8 cellular contexts compared by ENCODE assay signal in genomic region chr14:56659964-56660551, GRCh38.
DNase-seq lines count a peak whose midpoint lies in the region; ATAC-seq and TF ChIP-seq lines count a peak whose summit lies in the region.

No MANE protein-coding gene starts in this region.

- H3K27me3 ChIP-seq in GM06990 (replicated peaks; ENCODE audit: control insufficient read depth, insufficient read depth, low read length) (no peaks in the 10 kb centered on the region), KMS-11 (ENCODE audit: insufficient read depth, low read depth) (no peaks in the 10 kb centered on the region)

- no peaks in the 10 kb centered on the region for H3K4me1 Mint-ChIP-seq in stimulated activated naive CD8-positive, alpha-beta T cell treated with anti-CD3 and anti-CD28 coated beads, Interleukin-15, amount 100 ng/mL, for 72 hours

- no peaks in the 10 kb centered on the region for H3K36me3 ChIP-seq in GM06990 (ENCODE audit: control insufficient read depth, insufficient read depth, low read length)
- no peaks in the 10 kb centered on the region for H3K36me3 ChIP-seq in KMS-11 (ENCODE audit: insufficient read depth)

- H2AFZ ChIP-seq in KMS-11 (ENCODE audit: low read depth), result no peak overlapping the region

- no peaks in the 10 kb centered on the region for H3K27me3 Mint-ChIP-seq in stimulated activated naive CD8-positive, alpha-beta T cell treated with anti-CD3 and anti-CD28 coated beads, Interleukin-15, amount 100 ng/mL, for 72 hours

- H3K4me3 ChIP-seq in GM06990 (replicated peaks; ENCODE audit: low read depth, low read length) (no peak overlapping the region), KMS-11 (IDR thresholded peaks at IDR 0.05; ENCODE audit: insufficient read depth, low read depth, low read length) (no peak overlapping the region)

- no peak for ATAC-seq in stimulated activated naive CD8-positive, alpha-beta T cell treated with anti-CD3 and anti-CD28 coated beads, Interleukin-15, amount 100 ng/mL, for 72 hours

- no peak overlapping the region for H3K27ac Mint-ChIP-seq in stimulated activated naive CD8-positive, alpha-beta T cell treated with anti-CD3 and anti-CD28 coated beads, Interleukin-15, amount 100 ng/mL, for 72 hours

- peaks cover 2% of the 10 kb centered on the region for H3K4me1 ChIP-seq in KMS-11 (ENCODE audit: low read depth, poor library complexity, severe bottlenecking)

- H3K4me2 ChIP-seq in KMS-11, result no peak overlapping the region

- H3K4me3 Mint-ChIP-seq in stimulated activated naive CD8-positive, alpha-beta T cell treated with anti-CD3 and anti-CD28 coated beads, Interleukin-15, amount 100 ng/mL, for 72 hours, result no peak overlapping the region

- H3K27ac ChIP-seq in KMS-11, result no peak overlapping the region

- H4K20me1 ChIP-seq in KMS-11 (ENCODE audit: insufficient read depth), result no peaks in the 10 kb centered on the region

- H3K9ac ChIP-seq in KMS-11, result no peak overlapping the region

- no peaks in the 10 kb centered on the region for H3K79me2 ChIP-seq in KMS-11 (ENCODE audit: insufficient read depth, low read depth)

- intact Hi-C loops in posterior cingulate gyrus (cut with DNase I), result loop anchor here (2.0 kb wide), 1 partner anchor 657 kb away; no protein-coding TSS in a partner anchor

- H3K9me3 Mint-ChIP-seq in stimulated activated naive CD8-positive, alpha-beta T cell treated with anti-CD3 and anti-CD28 coated beads, Interleukin-15, amount 100 ng/mL, for 72 hours, result peaks cover 0 to 2% of the 10 kb centered on the region in 2 donors

- TF ChIP-seq CTCF in GM06990 (IDR thresholded peaks at IDR 0.05; ENCODE audit: insufficient read depth, low read length, poor library complexity, severe bottlenecking) (peak; percentile 69), KMS-11 (conservative IDR thresholded peaks at IDR 0.05; ENCODE audit: low read depth, low read length) (peak; percentile 61)

- no peak for DNase-seq in GM06990 (ENCODE audit: extremely low read depth, insufficient read length)
- peak; percentile 66 for DNase-seq in OCI-M1 (lab: John Stamatoyannopoulos, UW)
- DNase-seq in fibroblast of gingiva (ENCODE audit: low read depth), result peak; percentile 36
- peak; percentile 57 for DNase-seq in pons (ENCODE audit: low spot score)
- DNase-seq in posterior cingulate gyrus, result no peak
- DNase-seq in stimulated activated naive CD8-positive, alpha-beta T cell treated with anti-CD3 and anti-CD28 coated beads, Interleukin-15, amount 100 ng/mL, for 72 hours, result no peak
- DNase-seq in central memory CD4-positive, alpha-beta T cell, result no peak

Comparison
In these comparisons a context has a peak if more than half of its experiments do, and no peak if none do; other contexts are left out.
1. DNase-seq: peak in OCI-M1 (single experiment), fibroblast of gingiva (single experiment) and pons (single experiment); none in GM06990 (single experiment), posterior cingulate gyrus (0 of 10), stimulated activated naive CD8-positive, alpha-beta T cell treated with anti-CD3 and anti-CD28 coated beads, Interleukin-15, amount 100 ng/mL, for 72 hours (0 of 2) and central memory CD4-positive, alpha-beta T cell (single experiment).